ENCODE assay signal across 10 cellular contexts in genomic region chr2:218274586-218274985, GRCh38. TPM values are rescaled to one million over a fixed set of nuclear protein-coding genes. Genes with fewer than 3 reads are reported as not detected.
DNase-seq lines count a peak whose midpoint lies in the region; ATAC-seq and TF ChIP-seq lines count a peak whose summit lies in the region.
"Had no signal": no experiment of that assay in that cellular context is flagged by ENCODE, and none has a peak within 500 bp of the region (broad histone marks: within the 10 kb centered on the region; RNA-seq: fewer than 3 reads in every experiment).

No MANE protein-coding gene starts in this region.

- WGBS in smooth muscle cell (ENCODE audit: low lambda C conversion rate): 95% methylated on average over 4 of the region's 4 CpGs

- DNase-seq in smooth muscle cell (lab: John Stamatoyannopoulos, UW; ENCODE audit: unreplicated experiment) (no peak), NCI-H2029 (lab: John Stamatoyannopoulos, UW) (no peak), NCI-H146 treated with DMSO at 0.1 percent for 48 hours (lab: John Stamatoyannopoulos, UW; ENCODE audit: unreplicated experiment) (no peak)
- DNase-seq: Karpas-422, left cardiac atrium, NCI-H2171 treated with DMSO at 0.1 percent for 48 hours had no signal

- H3F3A ChIP-seq in smooth muscle cell (ENCODE audit: low read depth): peaks cover 6% of the 10 kb centered on the region

- peaks cover 13% of the 10 kb centered on the region for H4K20me1 ChIP-seq in smooth muscle cell (ENCODE audit: low read depth)

- H3K27me3 Mint-ChIP-seq in IgD-negative memory B cell: no peaks in the 10 kb centered on the region
- H3K27me3 Mint-ChIP-seq in dendritic cell treated with granulocyte-macrophage colony-stimulating factor and Interleukin-4, amounts not matched to agents 40 ng/mL and 50 ng/mL, for 4 days: no peaks in the 10 kb centered on the region

- peak overlapping the region; percentile 63 to 94 (median 79) for H3K27ac Mint-ChIP-seq in IgD-negative memory B cell
- H3K27ac Mint-ChIP-seq in dendritic cell treated with granulocyte-macrophage colony-stimulating factor and Interleukin-4, amounts not matched to agents 40 ng/mL and 50 ng/mL, for 4 days: peak overlapping the region; percentile 26

- no peak overlapping the region for H3K9ac ChIP-seq in smooth muscle cell (ENCODE audit: low read depth)

- no peak overlapping the region for H3K4me2 ChIP-seq in smooth muscle cell

- H3K4me3 ChIP-seq in smooth muscle cell: no peak overlapping the region
- H3K4me3 ChIP-seq: prostate gland had no signal

- ATAC-seq in GM21576 (IDR thresholded peaks at IDR 0.05; ENCODE audit: unreplicated experiment): no peak
- ATAC-seq: left cardiac atrium had no signal

- no peak for TF ChIP-seq CTCF in smooth muscle cell (IDR thresholded peaks at IDR 0.05; ENCODE audit: borderline replicate concordance, insufficient read depth, poor library complexity, severe bottlenecking)

- no peaks in the 10 kb centered on the region for H3K36me3 ChIP-seq in smooth muscle cell (ENCODE audit: low read depth)

- peak overlapping the region in 1 of 4 donors; percentile 47 for H3K4me3 Mint-ChIP-seq in IgD-negative memory B cell
- H3K4me3 Mint-ChIP-seq in dendritic cell treated with granulocyte-macrophage colony-stimulating factor and Interleukin-4, amounts not matched to agents 40 ng/mL and 50 ng/mL, for 4 days: no peak overlapping the region

- H3K36me3 Mint-ChIP-seq in IgD-negative memory B cell: no peaks in the 10 kb centered on the region
- H3K36me3 Mint-ChIP-seq in dendritic cell treated with granulocyte-macrophage colony-stimulating factor and Interleukin-4, amounts not matched to agents 40 ng/mL and 50 ng/mL, for 4 days (ENCODE audit: low read depth): peaks cover 94% of the 10 kb centered on the region

- peak overlapping the region; percentile 7 for H3K27ac ChIP-seq in smooth muscle cell (ENCODE audit: low read depth)

- H3K9me3 ChIP-seq in smooth muscle cell (replicated peaks; ENCODE audit: low read depth): no peaks in the 10 kb centered on the region
- H3K9me3 ChIP-seq: prostate gland had no signal

- intact Hi-C loops in dendritic cell treated with granulocyte-macrophage colony-stimulating factor and Interleukin-4, amounts not matched to agents 40 ng/mL and 50 ng/mL, for 4 days (cut with micrococcal nuclease): loop anchor here (5.0 kb wide), 1 partner anchor 293 kb away; the partner anchor contains the start of genes CNOT9 and USP37

- peaks cover 23 to 36% (median 27%) of the 10 kb centered on the region in 3 donors for H3K4me1 Mint-ChIP-seq in IgD-negative memory B cell
- peaks cover 75% of the 10 kb centered on the region for H3K4me1 Mint-ChIP-seq in dendritic cell treated with granulocyte-macrophage colony-stimulating factor and Interleukin-4, amounts not matched to agents 40 ng/mL and 50 ng/mL, for 4 days (ENCODE audit: low read depth)

- H3K4me1 ChIP-seq in smooth muscle cell (ENCODE audit: low read depth): peaks cover 3% of the 10 kb centered on the region

- no peak overlapping the region for H2AFZ ChIP-seq in smooth muscle cell (ENCODE audit: low read depth)

- H3K9me3 Mint-ChIP-seq in IgD-negative memory B cell: no peaks in the 10 kb centered on the region
- no peaks in the 10 kb centered on the region for H3K9me3 Mint-ChIP-seq in dendritic cell treated with granulocyte-macrophage colony-stimulating factor and Interleukin-4, amounts not matched to agents 40 ng/mL and 50 ng/mL, for 4 days

- H3K27me3 ChIP-seq in smooth muscle cell (ENCODE audit: low read depth): no peaks in the 10 kb centered on the region

- peaks cover 22% of the 10 kb centered on the region for H3K79me2 ChIP-seq in smooth muscle cell (ENCODE audit: low read depth)

RNA-seq across cellular contexts. Expression of gene PNKD, which starts 4.3 kb away (rescaled TPM):
- 126 TPM for polyA plus RNA-seq in IgD-negative memory B cell
- total RNA-seq in smooth muscle cell: 26.1 and 42.0 TPM in 2 replicates
- polyA plus RNA-seq in smooth muscle cell: 109 and 126 TPM in 2 replicates

RNA-seq across cellular contexts. Expression of gene AAMP, which starts 4.6 kb away (rescaled TPM):
- polyA plus RNA-seq in IgD-negative memory B cell (82.0 TPM), smooth muscle cell (95.8 and 135 TPM in 2 replicates)
- 58.9 and 71.5 TPM in 2 replicates for total RNA-seq in smooth muscle cell

RNA-seq across cellular contexts. Expression of gene GPBAR1, which starts 13.8 kb away (rescaled TPM):
- polyA plus RNA-seq in IgD-negative memory B cell (0.64 TPM), smooth muscle cell (1.6 and 2.6 TPM in 2 replicates)
- total RNA-seq in smooth muscle cell: 0.94 and 1.3 TPM in 2 replicates

RNA-seq across cellular contexts. Expression of gene TMBIM1, which starts 17.7 kb away (rescaled TPM):
- polyA plus RNA-seq in IgD-negative memory B cell (147 TPM), smooth muscle cell (121 and 172 TPM in 2 replicates)
- 109 TPM in 2 replicates for total RNA-seq in smooth muscle cell

RNA-seq across cellular contexts. Expression of gene ARPC2, which starts 57.6 kb away (rescaled TPM):
- polyA plus RNA-seq in IgD-negative memory B cell (862 TPM), smooth muscle cell (858 and 872 TPM in 2 replicates)
- 645 and 653 TPM in 2 replicates for total RNA-seq in smooth muscle cell
